ENCODE assay signal across 9 cellular contexts in genomic region chr11:16632295-16633200, GRCh38.
DNase-seq lines count a peak whose midpoint lies in the region; ATAC-seq and TF ChIP-seq lines count a peak whose summit lies in the region.
"Had no signal": no experiment of that assay in that cellular context is flagged by ENCODE, and none has a peak within 500 bp of the region (broad histone marks: within the 10 kb centered on the region; RNA-seq: fewer than 3 reads in every experiment).

No MANE protein-coding gene starts in this region.

- no peak for DNase-seq in left ventricle myocardium inferior
- no peak for DNase-seq in Right ventricle myocardium superior
- peak; percentile 24 for DNase-seq in M059J (ENCODE audit: low read depth)
- peak; percentile 53 for DNase-seq in ecto neural progenitor cell (ENCODE audit: low spot score)
- DNase-seq in superior temporal gyrus (ENCODE audit: extremely low spot score): no peak
- DNase-seq in NCI-H510A (lab: John Stamatoyannopoulos, UW): no peak
- no peak for DNase-seq in central memory CD4-positive, alpha-beta T cell
- no peak for DNase-seq in occipital lobe (lab: John Stamatoyannopoulos, UW)

- no peaks in the 10 kb centered on the region for H3K4me1 ChIP-seq in left ventricle myocardium inferior

- H3K4me3 ChIP-seq in left ventricle myocardium inferior: no peak overlapping the region

- no peak for ATAC-seq in Right ventricle myocardium superior (ENCODE audit: poor library complexity)
- ATAC-seq: stimulated activated memory B cell treated with anti-CD40 and anti-IgM and Interleukin-4, amounts not matched to agents 10 μg/mL and 1 μg/mL and 100 μg/mL, for 72 hours had no signal

- H3K9me3 ChIP-seq in left ventricle myocardium inferior (replicated peaks): peaks cover 18% of the 10 kb centered on the region

- H3K27ac ChIP-seq in left ventricle myocardium inferior (replicated peaks): no peak overlapping the region

- TF ChIP-seq CTCF in left ventricle myocardium inferior (IDR thresholded peaks at IDR 0.05; ENCODE audit: borderline replicate concordance): peak; percentile 42

- H3K27me3 ChIP-seq in left ventricle myocardium inferior (ENCODE audit: low read depth): no peaks in the 10 kb centered on the region

- intact Hi-C loops in left ventricle myocardium inferior (cut with micrococcal nuclease): no loop called here
- intact Hi-C loops in Right ventricle myocardium superior (cut with DNase I): no loop called here

- no peaks in the 10 kb centered on the region for H3K36me3 ChIP-seq in left ventricle myocardium inferior

Comparison
In these comparisons a context has a peak if more than half of its experiments do, and no peak if none do; other contexts are left out.
1. DNase-seq: peak in M059J (single experiment) and ecto neural progenitor cell (single experiment); none in left ventricle myocardium inferior (single experiment), Right ventricle myocardium superior (single experiment), superior temporal gyrus (single experiment), NCI-H510A (single experiment), central memory CD4-positive, alpha-beta T cell (single experiment) and occipital lobe (single experiment).